ENCODE assay signal across 8 cellular contexts in the genomic region with DNA sequence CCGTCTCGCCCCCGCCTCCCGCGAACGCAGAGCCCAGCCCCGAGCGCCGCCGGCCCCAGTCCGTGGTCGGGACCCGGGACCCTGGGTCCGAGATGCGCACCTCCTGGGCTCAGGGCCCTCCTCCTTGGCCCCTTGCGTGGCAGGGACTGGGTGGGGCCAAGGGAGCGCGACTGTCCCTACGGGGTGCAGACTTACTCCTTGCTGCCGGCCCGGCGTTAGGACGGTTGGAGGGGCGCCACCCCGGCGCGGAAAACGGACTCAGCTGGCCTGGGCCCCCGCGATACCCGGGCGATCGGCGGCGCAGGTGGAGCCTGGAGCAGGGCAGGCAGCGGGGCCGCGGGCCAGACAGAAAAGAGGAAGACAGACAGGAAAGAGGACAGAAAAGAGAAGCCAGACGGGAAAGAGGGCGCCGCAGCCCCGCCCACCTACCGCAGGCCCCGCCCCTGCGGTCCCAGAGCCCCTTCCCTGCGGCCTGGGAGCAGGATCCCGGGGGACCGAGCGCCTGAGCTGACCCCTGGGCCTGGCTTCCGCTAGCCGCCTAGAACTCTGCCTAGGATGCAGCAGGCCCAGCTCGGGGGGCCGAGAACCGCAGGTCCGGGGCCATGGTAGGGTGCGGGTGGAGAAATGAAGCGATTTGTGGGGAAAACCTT. TPM values are rescaled to one million over a fixed set of nuclear protein-coding genes. Genes with fewer than 3 reads are reported as not detected.
DNase-seq lines count a peak whose midpoint lies in the region; ATAC-seq, FAIRE-seq and TF ChIP-seq lines count a peak whose summit lies in the region.

TSS of gene GBGT1 (minus strand) at position 356 of the 650 bp plus-strand sequence. CDS start 1,502 bp downstream, outside the sequence.

- WGBS in pancreas, 2 donors: 3 to 8% methylated on average over 55 to 57 of the region's 57 CpGs

- no peaks in the 10 kb centered on the region for H3K9me3 ChIP-seq in breast epithelium
- no peaks in the 10 kb centered on the region for H3K9me3 ChIP-seq in pancreas

- no peaks in the 10 kb centered on the region for H3K4me1 Mint-ChIP-seq in MCF 10A (ENCODE audit: insufficient read depth, unreplicated experiment)
- peaks cover 15% of the 10 kb centered on the region for H3K4me1 Mint-ChIP-seq in activated naive CD4-positive, alpha-beta T cell treated with anti-CD3 and anti-CD28 coated beads, Interleukin-2, amount 10 ng/mL, durations not matched to agents 7 days and 5 days

- H3K27me3 ChIP-seq in breast epithelium (no peaks in the 10 kb centered on the region), pancreas (no peaks in the 10 kb centered on the region)

- CTCF ChIA-PET in MCF 10A (lab: Yijun Ruan, JAX): no interaction called here
- CTCF ChIA-PET in activated naive CD4-positive, alpha-beta T cell treated with anti-CD3 and anti-CD28 coated beads, Interleukin-2, amount 10 ng/mL, durations not matched to agents 7 days and 5 days (lab: Charles Lee): interaction anchor here (1.0 kb wide), 1 partner anchor 12 kb away, joined by 3 read pairs; no protein-coding TSS in a partner anchor

- H3K4me3 ChIP-seq in breast epithelium: peak within 1 kb of the TSS; percentile 74 to 92 (median 76)
- peak within 1 kb of the TSS; percentile 75 for H3K4me3 ChIP-seq in NB4 (ENCODE audit: low read depth, low read length)
- H3K4me3 ChIP-seq in pancreas: peak within 1 kb of the TSS; percentile 13 to 83 (median 64)

- no peaks in the 10 kb centered on the region for H3K36me3 Mint-ChIP-seq in MCF 10A (ENCODE audit: insufficient read depth, unreplicated experiment)
- no peaks in the 10 kb centered on the region for H3K36me3 Mint-ChIP-seq in activated naive CD4-positive, alpha-beta T cell treated with anti-CD3 and anti-CD28 coated beads, Interleukin-2, amount 10 ng/mL, durations not matched to agents 7 days and 5 days

- H3K36me3 ChIP-seq in breast epithelium (no peaks in the 10 kb centered on the region), pancreas (no peaks in the 10 kb centered on the region)

- TF ChIP-seq CTCF in breast epithelium (IDR thresholded peaks at IDR 0.05) (no peak), MCF 10A (IDR thresholded peaks at IDR 0.05; ENCODE audit: unreplicated experiment) (no peak), NB4 (IDR thresholded peaks at IDR 0.05; ENCODE audit: low read depth, low read length) (no peak), pancreas (IDR thresholded peaks at IDR 0.05) (no peak)

- intact Hi-C loops in breast epithelium (cut with DNase I; ENCODE audit: low total_unique reads): no loop called here
- intact Hi-C loops in MCF 10A (cut with micrococcal nuclease): no loop called here
- intact Hi-C loops in cardiac septum (cut with DNase I): no loop called here
- intact Hi-C loops in pancreas (cut with DNase I): no loop called here

- H3K4me3 Mint-ChIP-seq in MCF 10A (ENCODE audit: unreplicated experiment): no peak within 1 kb of the TSS
- H3K4me3 Mint-ChIP-seq in activated naive CD4-positive, alpha-beta T cell treated with anti-CD3 and anti-CD28 coated beads, Interleukin-2, amount 10 ng/mL, durations not matched to agents 7 days and 5 days: peak within 1 kb of the TSS; percentile 66

- DNase-seq in breast epithelium (ENCODE audit: low spot score in 2 of 2) (no peak), MCF 10A (ENCODE audit: unreplicated experiment) (no peak), NB4 (ENCODE audit: low read depth) (peak; percentile 92), cardiac septum (ENCODE audit: low spot score) (peak; percentile 91), pancreas (peak in 4 of 6 donors; percentile 46 to 80 (median 70))
- peak; percentile 58 for DNase-seq in activated naive CD4-positive, alpha-beta T cell treated with anti-CD3 and anti-CD28 coated beads, Interleukin-2, amount 10 ng/mL, durations not matched to agents 7 days and 5 days

- POLR2A ChIA-PET in MCF 10A (lab: Yijun Ruan, JAX): interaction anchor here (0.6 to 0.7 kb wide), 2 partner anchors 13 to 16 kb away, joined by 3 to 4 read pairs; no protein-coding TSS in a partner anchor

- FAIRE-seq in pancreas (lab: Jason Lieb, UNC): no peak

- no peaks in the 10 kb centered on the region for H3K9me3 Mint-ChIP-seq in MCF 10A (ENCODE audit: unreplicated experiment)
- H3K9me3 Mint-ChIP-seq in activated naive CD4-positive, alpha-beta T cell treated with anti-CD3 and anti-CD28 coated beads, Interleukin-2, amount 10 ng/mL, durations not matched to agents 7 days and 5 days: no peaks in the 10 kb centered on the region

- ATAC-seq in pancreas: peak; percentile 35 to 83 (median 68)
- no peak for ATAC-seq in HG02970 (IDR thresholded peaks at IDR 0.05; ENCODE audit: low FRiP score, unreplicated experiment)
- no peak for ATAC-seq in HG03097 (IDR thresholded peaks at IDR 0.05; ENCODE audit: low FRiP score, unreplicated experiment)

- no peaks in the 10 kb centered on the region for H3K27me3 Mint-ChIP-seq in MCF 10A (ENCODE audit: insufficient read depth, unreplicated experiment)
- H3K27me3 Mint-ChIP-seq in activated naive CD4-positive, alpha-beta T cell treated with anti-CD3 and anti-CD28 coated beads, Interleukin-2, amount 10 ng/mL, durations not matched to agents 7 days and 5 days: peaks cover 58% of the 10 kb centered on the region

- H3K4me1 ChIP-seq in breast epithelium (peaks cover 0 to 6% of the 10 kb centered on the region in 2 donors), pancreas (peaks cover 0 to 2% (median 0%) of the 10 kb centered on the region in 3 donors)

- peak within 1 kb of the TSS; percentile 55 to 80 for H3K27ac ChIP-seq in breast epithelium
- peak within 1 kb of the TSS in 1 of 4 donors; percentile 9 for H3K27ac ChIP-seq in pancreas

- no TSS peak for BruUV-seq in MCF 10A (replicated peaks; lab: Mats Ljungman, UMichigan)

- H3K27ac Mint-ChIP-seq in MCF 10A (ENCODE audit: low read depth, unreplicated experiment): no peak within 1 kb of the TSS
- H3K27ac Mint-ChIP-seq in activated naive CD4-positive, alpha-beta T cell treated with anti-CD3 and anti-CD28 coated beads, Interleukin-2, amount 10 ng/mL, durations not matched to agents 7 days and 5 days: no peak within 1 kb of the TSS

- TF ChIP-seq POLR2A in breast epithelium (IDR thresholded peaks at IDR 0.05) (no peak), NB4 (IDR thresholded peaks at IDR 0.05; ENCODE audit: extremely low read depth, insufficient read length) (peak; percentile 80)

RNA-seq across cellular contexts. Expression of gene GBGT1, which starts in this region (rescaled TPM):
- total RNA-seq in breast epithelium (10 to 100 TPM; 14.8 to 21.3 (median 15.0) TPM), MCF 10A (2022) (not detected in 2 replicates), cardiac septum (4.6 TPM), pancreas (10 to 100 TPM in 1 of 6 donors, 1 to 10 TPM in 5; 1.5 to 11.9 (median 3.1) TPM)
- 1 to 10 TPM; 4.5 to 4.6 TPM for polyA plus RNA-seq in pancreas

Comparison
In these comparisons a context has a peak if more than half of its experiments do, and no peak if none do; other contexts are left out.
1. DNase-seq: peak in NB4 (single experiment), activated naive CD4-positive, alpha-beta T cell treated with anti-CD3 and anti-CD28 coated beads, Interleukin-2, amount 10 ng/mL, durations not matched to agents 7 days and 5 days (single experiment), cardiac septum (single experiment) and pancreas (4 of 6); none in breast epithelium (0 of 2) and MCF 10A (single experiment).
2. ATAC-seq: peak in pancreas (4 of 4); none in HG02970 (single experiment) and HG03097 (single experiment).
3. Peak in every context shown above with its lines, with median percentiles within 50 percentile points of each other: H3K4me3 ChIP-seq.